ENCODE assay signal across 8 cellular contexts in the genomic region with DNA sequence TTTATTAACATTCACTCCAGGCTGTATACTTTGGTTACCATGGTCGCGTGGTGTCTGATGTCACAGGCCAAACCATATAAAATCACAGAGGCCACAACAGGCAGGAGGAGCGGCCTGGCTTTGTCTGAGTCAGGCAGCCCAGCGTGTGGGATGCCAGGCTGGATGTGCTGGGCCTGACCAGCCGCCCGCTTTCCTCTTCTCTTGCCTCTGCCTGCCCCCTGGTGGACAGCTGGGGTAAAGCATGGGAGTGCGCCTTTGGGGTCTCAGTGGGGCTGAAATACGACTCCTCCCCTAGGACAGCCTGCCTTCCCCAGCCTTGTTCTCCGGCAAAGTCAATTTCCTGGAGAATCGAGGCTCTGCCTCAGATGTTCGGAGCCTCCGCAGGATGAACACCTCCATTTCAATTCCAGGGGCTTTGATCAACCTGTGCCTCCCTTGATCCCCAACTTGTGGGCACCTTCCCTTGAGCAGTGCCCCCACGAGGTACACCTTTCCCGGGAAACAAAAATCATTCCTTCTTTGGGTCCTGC.
DNase-seq lines count a peak whose midpoint lies in the region; ATAC-seq and TF ChIP-seq lines count a peak whose summit lies in the region.

No MANE protein-coding gene starts in this region.

- H3K36me3 Mint-ChIP-seq in T-helper 17 cell (ENCODE audit: low read depth): no peaks in the 10 kb centered on the region

- DNase-seq in T-helper 17 cell (peak; percentile 72 to 86 (median 77)), cardiac fibroblast (ENCODE audit: low read depth in 2 of 2) (peak; percentile 94 to 96), left colon (peak; percentile 90 to 92), NCI-H510A treated with DMSO at 0.1 percent for 48 hours (lab: John Stamatoyannopoulos, UW) (no peak), NCI-H1417 (lab: John Stamatoyannopoulos, UW) (no peak)
- DNase-seq in stimulated activated CD4-positive, alpha-beta T cell treated with anti-CD3 and anti-CD28 coated beads, Interleukin-2, amount 100 ng/mL, for 48 hours: peak; percentile 90 to 91

- no peak overlapping the region for H3K4me3 ChIP-seq in cardiac fibroblast (replicated peaks in 1 of 2; ENCODE audit: low read depth in 2 of 2, low read length in 2 of 2)

- peak overlapping the region; percentile 92 for H3K27ac Mint-ChIP-seq in T-helper 17 cell

- H3K4me1 Mint-ChIP-seq in T-helper 17 cell: peaks cover 16% of the 10 kb centered on the region

- no peaks in the 10 kb centered on the region for H3K9me3 ChIP-seq in T-helper 17 cell (ENCODE audit: control insufficient read depth, low read length, poor library complexity, severe bottlenecking)

- peak; percentile 94 for TF ChIP-seq CTCF in cardiac fibroblast (IDR thresholded peaks at IDR 0.05; ENCODE audit: low read depth, low read length)

- H3K4me3 Mint-ChIP-seq in T-helper 17 cell: no peak overlapping the region

- ATAC-seq in GM18870 (IDR thresholded peaks at IDR 0.05; ENCODE audit: unreplicated experiment): peak; percentile 59
- peak; percentile 63 for ATAC-seq in HG03097 (IDR thresholded peaks at IDR 0.05; ENCODE audit: low FRiP score, unreplicated experiment)
- ATAC-seq in T-helper 17 cell: peak; percentile 97
- ATAC-seq in left colon: peak; percentile 98

- no peaks in the 10 kb centered on the region for H3K27me3 Mint-ChIP-seq in T-helper 17 cell

- intact Hi-C loops in left colon (cut with DNase I, micrococcal nuclease): loop anchor here (2.0 to 10.0 kb wide), 5 partner anchors 254 to 929 kb away; a partner anchor contains a TSS

Comparison
In these comparisons a context has a peak if more than half of its experiments do, and no peak if none do; other contexts are left out.
1. DNase-seq: peak in T-helper 17 cell (3 of 3), cardiac fibroblast (2 of 2), left colon (2 of 2) and stimulated activated CD4-positive, alpha-beta T cell treated with anti-CD3 and anti-CD28 coated beads, Interleukin-2, amount 100 ng/mL, for 48 hours (2 of 2); none in NCI-H510A treated with DMSO at 0.1 percent for 48 hours (single experiment) and NCI-H1417 (0 of 3).
2. Peak in every context shown above with its lines, with median percentiles within 50 percentile points of each other: ATAC-seq.